In genomic region chr22:36727927-36728488, GRCh38 we compare ENCODE assay signal across 27 cellular contexts. TPM values are rescaled to one million over a fixed set of nuclear protein-coding genes. Genes with fewer than 3 reads are reported as not detected.
"Had no signal": no experiment of that assay in that cellular context is flagged by ENCODE, and none has a peak within 500 bp of the region (broad histone marks: within the 10 kb centered on the region; RNA-seq: fewer than 3 reads in every experiment).

No MANE protein-coding gene starts in this region.

- FAIRE-seq: TTC549 had no signal

- H3K4me1 Mint-ChIP-seq: activated naive CD8-positive, alpha-beta T cell treated with anti-CD3 and anti-CD28 coated beads, Interleukin-2, amount 10 ng/mL, durations not matched to agents 7 days and 5 days; nephron; stimulated activated naive B cell treated with anti-CD40 and anti-IgM and Interleukin-4, amounts not matched to agents 10 μg/mL and 1 μg/mL and 100 μg/mL, for 72 hours had no signal

- H3K27ac ChIP-seq: breast epithelium, esophagus squamous epithelium, gastroesophageal sphincter, thoracic aorta, WERI-Rb-1 had no signal

- H3K4me2 ChIP-seq: smooth muscle cell had no signal

- H3K4me1 ChIP-seq: breast epithelium, esophagus squamous epithelium, gastroesophageal sphincter had no signal

- H3K4me3 Mint-ChIP-seq: activated naive CD4-positive, alpha-beta T cell treated with anti-CD3 and anti-CD28 coated beads for 36 hours; activated naive CD8-positive, alpha-beta T cell treated with anti-CD3 and anti-CD28 coated beads, Interleukin-2, amount 10 ng/mL, durations not matched to agents 7 days and 5 days; activated T-cell treated with anti-CD3 and anti-CD28 coated beads, Interleukin-2, amount 50 U/mL, for 72 hours; nephron; stimulated activated naive B cell treated with anti-CD40 and anti-IgM and Interleukin-4, amounts not matched to agents 10 μg/mL and 1 μg/mL and 100 μg/mL, for 72 hours had no signal

- H3K9me3 ChIP-seq: breast epithelium, esophagus squamous epithelium, gastroesophageal sphincter, thoracic aorta had no signal

- H3K9me3 Mint-ChIP-seq: activated naive CD4-positive, alpha-beta T cell treated with anti-CD3 and anti-CD28 coated beads for 36 hours; activated naive CD8-positive, alpha-beta T cell treated with anti-CD3 and anti-CD28 coated beads, Interleukin-2, amount 10 ng/mL, durations not matched to agents 7 days and 5 days; activated T-cell treated with anti-CD3 and anti-CD28 coated beads, Interleukin-2, amount 50 U/mL, for 72 hours; nephron had no signal

- H3K4me3 ChIP-seq: breast epithelium, esophagus squamous epithelium, gastroesophageal sphincter, smooth muscle cell, thoracic aorta had no signal

- H3K36me3 Mint-ChIP-seq: activated naive CD8-positive, alpha-beta T cell treated with anti-CD3 and anti-CD28 coated beads, Interleukin-2, amount 10 ng/mL, durations not matched to agents 7 days and 5 days; stimulated activated naive B cell treated with anti-CD40 and anti-IgM and Interleukin-4, amounts not matched to agents 10 μg/mL and 1 μg/mL and 100 μg/mL, for 72 hours had no signal

- H3K27ac Mint-ChIP-seq: activated naive CD4-positive, alpha-beta T cell treated with anti-CD3 and anti-CD28 coated beads for 36 hours; activated naive CD8-positive, alpha-beta T cell treated with anti-CD3 and anti-CD28 coated beads, Interleukin-2, amount 10 ng/mL, durations not matched to agents 7 days and 5 days; activated T-cell treated with anti-CD3 and anti-CD28 coated beads, Interleukin-2, amount 50 U/mL, for 72 hours; nephron; stimulated activated naive B cell treated with anti-CD40 and anti-IgM and Interleukin-4, amounts not matched to agents 10 μg/mL and 1 μg/mL and 100 μg/mL, for 72 hours had no signal

- H3K36me3 ChIP-seq: breast epithelium, esophagus squamous epithelium, gastroesophageal sphincter, thoracic aorta, WERI-Rb-1 had no signal

- DNase-seq: activated CD8-positive, alpha-beta memory T cell treated with anti-CD3 and anti-CD28 coated beads, Interleukin-2, amount 50 U/mL, for 4 hours; activated effector memory CD4-positive, alpha-beta T cell treated with Interleukin-2 at 50 U/mL for 16 hours; activated naive CD4-positive, alpha-beta T cell treated with anti-CD3 and anti-CD28 coated beads for 36 hours; activated naive CD8-positive, alpha-beta T cell treated with anti-CD3 and anti-CD28 coated beads, Interleukin-2, amount 10 ng/mL, durations not matched to agents 7 days and 5 days; activated T-cell treated with anti-CD3 and anti-CD28 coated beads, Interleukin-2, amount 50 U/mL, for 72 hours; amniotic stem cell; cerebellar nuclear complex; cortex of kidney; effector CD4-positive, alpha-beta T cell; esophagus squamous epithelium; hypothalamus; left ventricle myocardium superior; mammary epithelial cell; occipital lobe; stimulated activated CD4-positive, alpha-beta T cell treated with anti-CD3 and anti-CD28 coated beads, Interleukin-15, amount 100 ng/mL, for 24 hours; stimulated activated naive B cell treated with anti-CD40 and anti-IgM and Interleukin-4, amounts not matched to agents 10 μg/mL and 1 μg/mL and 100 μg/mL, for 72 hours; T-helper 1 cell; WERI-Rb-1 had no signal

RNA-seq across cellular contexts. Expression of gene CACNG2, which starts 24.5 kb away (rescaled TPM):
- total RNA-seq: activated naive CD4-positive, alpha-beta T cell treated with anti-CD3 and anti-CD28 coated beads for 36 hours; activated naive CD8-positive, alpha-beta T cell treated with anti-CD3 and anti-CD28 coated beads, Interleukin-2, amount 10 ng/mL, durations not matched to agents 7 days and 5 days; activated T-cell treated with anti-CD3 and anti-CD28 coated beads, Interleukin-2, amount 50 U/mL, for 72 hours; breast epithelium; esophagus squamous epithelium; gastroesophageal sphincter; left ventricle myocardium superior; mammary epithelial cell; renal cortical epithelial cell; sciatic nerve; smooth muscle cell; thoracic aorta; ureter had no signal
- polyA plus RNA-seq: mammary epithelial cell, smooth muscle cell had no signal
